Comparison of ENCODE assay signal across 28 cellular contexts in the genomic region with DNA sequence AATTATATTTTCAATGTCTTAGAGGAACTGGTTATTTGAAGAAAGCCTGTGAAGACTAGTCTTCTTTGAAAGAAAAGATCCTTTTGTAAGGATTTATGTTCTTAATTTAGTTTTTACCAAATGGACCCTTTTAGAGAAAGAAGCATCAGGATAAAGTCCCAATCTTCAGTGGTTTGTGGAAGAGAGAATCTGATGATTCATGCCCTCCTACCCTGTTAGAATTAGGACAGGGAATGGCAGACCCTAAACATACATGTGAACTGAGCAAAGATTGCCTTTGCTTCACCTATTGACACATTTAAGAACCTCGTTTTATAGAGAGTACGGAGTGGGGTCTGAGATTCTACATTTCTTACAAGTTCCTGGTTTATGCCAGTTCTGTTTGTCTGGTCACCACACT. TPM values are rescaled to one million over a fixed set of nuclear protein-coding genes. Genes with fewer than 3 reads are reported as not detected.
"Had no signal": no experiment of that assay in that cellular context is flagged by ENCODE, and none has a peak within 500 bp of the region (broad histone marks: within the 10 kb centered on the region; RNA-seq: fewer than 3 reads in every experiment).

No MANE protein-coding gene starts in this region.

- H3K36me3 ChIP-seq: transverse colon, uterus had no signal

- H3K4me3 ChIP-seq: stomach, suprapubic skin, testis, thoracic aorta, thyroid gland, tibial artery, tibial nerve, transverse colon, upper lobe of left lung, upper lobe of right lung, uterus, vagina had no signal

- H3K4me1 ChIP-seq: stomach, suprapubic skin, testis, thyroid gland, tibial nerve, transverse colon, upper lobe of left lung, upper lobe of right lung, uterus, vagina had no signal

- H3K9me3 ChIP-seq: stomach, suprapubic skin, testis, thoracic aorta, thyroid gland, tibial artery, transverse colon, upper lobe of left lung, upper lobe of right lung, uterus, vagina had no signal

- ATAC-seq: stimulated activated effector memory CD8-positive, alpha-beta T cell treated with anti-CD3 and anti-CD28 coated beads, Interleukin-12 subunit alpha, Interleukin-12 subunit beta, amount 100 ng/mL, for 72 hours; stimulated activated memory B cell treated with anti-CD40 and anti-IgM and Interleukin-4, amounts not matched to agents 10 μg/mL and 1 μg/mL and 100 μg/mL, for 72 hours; stimulated activated naive B cell treated with anti-CD40 and anti-IgM and Interleukin-4, amounts not matched to agents 10 μg/mL and 1 μg/mL and 100 μg/mL, for 72 hours; stimulated activated naive CD8-positive, alpha-beta T cell treated with anti-CD3 and anti-CD28 coated beads, Interleukin-15, amount 100 ng/mL, for 72 hours; stimulated activated naive CD8-positive, alpha-beta T cell treated with anti-CD3 and anti-CD28 coated beads, Interleukin-15, Interleukin-2, amounts not matched to agents 100 U/mL and 50 U/mL, for 24 hours; upper lobe of right lung had no signal

- FAIRE-seq: urothelium cell line had no signal

- H3K27ac ChIP-seq: stomach, suprapubic skin, testis, thoracic aorta, thyroid gland, tibial artery, tibial nerve, transverse colon, upper lobe of left lung, upper lobe of right lung, uterus, vagina had no signal

- H3K27me3 ChIP-seq: stomach, suprapubic skin, testis, thyroid gland, tibial artery, tibial nerve, transverse colon, upper lobe of left lung, upper lobe of right lung, uterus, vagina had no signal

- DNase-seq: stimulated activated CD4-positive, alpha-beta T cell treated with anti-CD3 and anti-CD28 coated beads, Interleukin-2, amount 100 ng/mL, for 48 hours; stimulated activated CD4-positive, alpha-beta T cell treated with anti-CD3 and anti-CD28 coated beads, Interleukin-4, amount 100 ng/mL, for 1 hour; stimulated activated CD4-positive, alpha-beta T cell treated with anti-CD3 and anti-CD28 coated beads, Interleukin-4, amount 100 ng/mL, for 24 hours; stimulated activated CD4-positive, alpha-beta T cell treated with anti-CD3 and anti-CD28 coated beads, Interleukin-4, amount 100 ng/mL, for 4 hours; stimulated activated CD8-positive, alpha-beta memory T cell treated with anti-CD3 and anti-CD28 coated beads, Interleukin-4, amount 100 ng/mL, for 48 hours; stimulated activated naive B cell treated with anti-CD40 and anti-IgM and Interleukin-4, amounts not matched to agents 10 μg/mL and 1 μg/mL and 100 μg/mL, for 72 hours; stimulated activated naive CD4-positive, alpha-beta T cell; stimulated activated naive CD4-positive, alpha-beta T cell treated with Interleukin-2 at 50 U/mL for 16 hours; stimulated activated naive CD8-positive, alpha-beta T cell treated with anti-CD3 and anti-CD28 coated beads, Interleukin-15, amount 100 ng/mL, for 72 hours; stimulated activated naive CD8-positive, alpha-beta T cell treated with anti-CD3 and anti-CD28 coated beads, Interleukin-15, Interleukin-2, amounts not matched to agents 100 U/mL and 50 U/mL, for 24 hours; stomach; substantia nigra; testis; thyroid gland; tibial artery; transverse colon; trophoblast cell; upper lobe of left lung; upper lobe of right lung; uterus had no signal

RNA-seq across cellular contexts. Expression of gene TMEFF1, which starts 20.1 kb away (rescaled TPM):
- total RNA-seq: thoracic aorta, transverse colon, ureter, vagina had no signal
